8 cellular contexts compared by ENCODE assay signal in the genomic region with DNA sequence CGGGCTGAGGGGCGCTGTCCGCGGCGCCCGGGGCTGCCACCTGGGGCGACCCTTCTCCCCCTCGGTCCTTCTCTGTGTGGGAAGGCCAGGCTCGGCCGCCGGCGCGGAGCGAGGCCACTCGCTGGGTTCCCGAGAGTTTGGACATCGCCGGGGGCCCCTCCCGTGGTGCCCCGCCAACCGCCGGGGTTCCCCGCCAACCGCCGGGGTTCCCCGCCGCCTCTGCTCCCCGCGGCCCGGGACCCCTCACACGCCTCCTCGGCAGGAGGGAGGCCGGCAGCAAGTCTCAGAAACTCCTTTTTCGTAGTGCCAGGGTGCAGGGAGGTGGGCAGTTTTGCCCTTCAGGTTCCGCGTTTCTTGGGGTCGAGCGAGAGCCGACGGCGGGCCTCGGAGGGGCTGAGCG.
DNase-seq lines count a peak whose midpoint lies in the region; ATAC-seq and TF ChIP-seq lines count a peak whose summit lies in the region.
"Not testable (repeated sequence)": the region's sequence is repeated elsewhere in the genome, so short reads cannot be mapped to it uniquely, and the experiment has no call there.

No MANE protein-coding gene starts in this region.

- peak overlapping the region; percentile 44 for H3K4me3 ChIP-seq in BJ (ENCODE audit: low read depth, low read length)
- peak overlapping the region; percentile 43 for H3K4me3 ChIP-seq in HL-60 (replicated peaks; ENCODE audit: insufficient read depth, low read length)
- peak overlapping the region; percentile 42 for H3K4me3 ChIP-seq in RWPE2 (ENCODE audit: severe bottlenecking)
- peak overlapping the region; percentile 37 for H3K4me3 ChIP-seq in astrocyte of the cerebellum (ENCODE audit: low read depth, low read length)
- H3K4me3 ChIP-seq in epithelial cell of proximal tubule (ENCODE audit: low read depth, low read length) = peak overlapping the region; percentile 40
- H3K4me3 ChIP-seq in neutrophil (ENCODE audit: low read depth in 1 of 2, low read length in 1 of 2) = peak overlapping the region; percentile 35 to 54
- H3K4me3 ChIP-seq in thoracic aorta = peak overlapping the region; percentile 72

- POLR2A ChIA-PET in BJ (lab: Charles Lee) = not testable (repeated sequence)

- not testable (repeated sequence) for H3K9me3 ChIP-seq in RWPE2 (ENCODE audit: severe bottlenecking); neutrophil; thoracic aorta

- H3K36me3 ChIP-seq in BJ (ENCODE audit: control insufficient read depth, insufficient read depth, low read length); RWPE2 (ENCODE audit: low read depth); neutrophil; thoracic aorta: not testable (repeated sequence)

- H3K4me1 ChIP-seq in RWPE2 (ENCODE audit: insufficient read depth, poor library complexity, severe bottlenecking); neutrophil (ENCODE audit: control insufficient read depth in 1 of 2, insufficient read depth in 1 of 2, low read depth in 1 of 2, low read length in 1 of 2); thoracic aorta (ENCODE audit: control insufficient read depth in 1 of 2, low read depth in 2 of 2): not testable (repeated sequence)

- intact Hi-C loops in left colon (cut with DNase I, micrococcal nuclease) = not testable (repeated sequence)

- TF ChIP-seq CTCF in BJ (IDR thresholded peaks at IDR 0.05; ENCODE audit: insufficient read depth, low read depth, low read length); HL-60 (IDR thresholded peaks at IDR 0.05; ENCODE audit: insufficient read depth, low read length); RWPE2 (IDR thresholded peaks at IDR 0.05; ENCODE audit: poor library complexity, severe bottlenecking); astrocyte of the cerebellum (IDR thresholded peaks at IDR 0.05; ENCODE audit: low read depth, low read length, missing control alignments); epithelial cell of proximal tubule (conservative IDR thresholded peaks at IDR 0.05; ENCODE audit: low read depth, low read length); neutrophil (IDR thresholded peaks at IDR 0.05); thoracic aorta (IDR thresholded peaks at IDR 0.05): not testable (repeated sequence)

- H3K27me3 ChIP-seq in BJ (ENCODE audit: control insufficient read depth, insufficient read depth, low read length); HL-60 (ENCODE audit: insufficient read depth, poor library complexity, severe bottlenecking); RWPE2 (ENCODE audit: insufficient read depth, poor library complexity, severe bottlenecking); neutrophil; thoracic aorta (replicated peaks; ENCODE audit: insufficient read depth): not testable (repeated sequence)

- ATAC-seq in RWPE2 (ENCODE audit: low read depth); thoracic aorta (ENCODE audit: insufficient number of reproducible peaks, low FRiP score, low read depth): not testable (repeated sequence)
- peak; percentile 34 for ATAC-seq in left colon

- in situ Hi-C loops in astrocyte of the cerebellum (cut with HindIII; ENCODE audit: low sequenced_read_pairs) = not testable (repeated sequence)

- H3K27ac ChIP-seq in HL-60 (replicated peaks) = peak overlapping the region; percentile 78
- H3K27ac ChIP-seq in RWPE2 (ENCODE audit: poor library complexity, severe bottlenecking) = peak overlapping the region; percentile 28
- H3K27ac ChIP-seq in neutrophil = peak overlapping the region; percentile 68
- H3K27ac ChIP-seq in thoracic aorta = peak overlapping the region in 1 of 2 donors; percentile 65

- DNase-seq in BJ (ENCODE audit: low read depth); HL-60 (ENCODE audit: low read depth in 1 of 2, low spot score in 1 of 2); RWPE2 (ENCODE audit: low spot score); astrocyte of the cerebellum (ENCODE audit: low read depth); epithelial cell of proximal tubule (ENCODE audit: low read depth); left colon; thoracic aorta (ENCODE audit: low spot score): not testable (repeated sequence)

- CTCF ChIA-PET in BJ (lab: Yijun Ruan, JAX) = not testable (repeated sequence)
